ENCODE assay signal across 1 cellular context in the genomic region with DNA sequence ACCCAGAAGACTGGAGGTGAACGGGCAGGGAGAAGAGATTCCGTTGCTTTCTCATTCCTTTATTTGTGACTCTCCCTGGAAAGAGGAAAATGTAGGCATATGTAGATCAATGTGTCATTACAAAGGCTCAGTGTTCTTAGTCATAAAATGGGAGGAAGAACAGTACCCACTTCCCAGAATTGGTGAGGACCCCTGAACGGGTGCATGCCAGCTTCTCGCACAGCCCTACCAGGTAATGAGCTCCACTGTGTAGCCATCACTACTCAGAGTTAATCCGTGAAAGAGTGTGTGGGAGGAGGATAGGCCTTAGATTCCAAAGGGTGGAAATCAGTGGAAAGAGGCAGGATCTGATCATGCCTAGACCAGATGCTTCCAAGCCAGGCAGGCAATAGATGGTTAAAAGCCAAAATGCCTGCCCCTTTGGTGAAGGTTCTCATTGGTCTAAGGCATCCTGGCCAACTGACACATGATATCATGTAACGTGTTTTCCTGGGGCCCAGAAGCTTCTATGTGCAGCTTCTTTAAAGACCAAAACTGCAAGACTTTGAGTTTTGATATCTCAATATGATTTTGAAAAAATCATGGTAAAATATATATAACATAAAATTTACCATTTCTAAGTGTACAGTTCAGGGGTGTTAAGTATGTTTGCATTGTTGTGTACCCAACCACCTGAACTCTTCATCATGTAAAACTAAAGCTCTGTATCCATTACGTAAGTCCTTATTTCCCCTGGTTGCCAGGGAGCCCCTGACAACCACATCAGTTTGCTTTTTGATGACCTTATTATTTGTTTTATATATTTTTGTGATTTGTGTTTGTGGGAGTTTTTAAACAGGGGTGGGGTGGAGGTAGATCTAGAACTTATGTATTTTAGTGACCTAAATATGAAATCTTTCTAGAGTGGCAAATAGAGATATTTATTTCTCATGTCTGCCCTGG.
TF ChIP-seq lines count a peak whose summit lies in the region.

No MANE protein-coding gene starts in this region.

TF ChIP-seq in IMR-90, 13 proteins besides CTCF, POLR2A, EP300 and RAD21:
- TF ChIP-seq, protein P1, sequence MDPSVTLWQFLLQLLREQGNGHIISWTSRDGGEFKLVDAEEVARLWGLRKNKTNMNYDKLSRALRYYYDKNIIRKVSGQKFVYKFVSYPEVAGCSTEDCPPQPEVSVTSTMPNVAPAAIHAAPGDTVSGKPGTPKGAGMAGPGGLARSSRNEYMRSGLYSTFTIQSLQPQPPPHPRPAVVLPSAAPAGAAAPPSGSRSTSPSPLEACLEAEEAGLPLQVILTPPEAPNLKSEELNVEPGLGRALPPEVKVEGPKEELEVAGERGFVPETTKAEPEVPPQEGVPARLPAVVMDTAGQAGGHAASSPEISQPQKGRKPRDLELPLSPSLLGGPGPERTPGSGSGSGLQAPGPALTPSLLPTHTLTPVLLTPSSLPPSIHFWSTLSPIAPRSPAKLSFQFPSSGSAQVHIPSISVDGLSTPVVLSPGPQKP (IDR thresholded peaks at IDR 0.05; ENCODE audit: borderline replicate concordance, low read depth, low read length), result no peak
- TF ChIP-seq FOS (IDR thresholded peaks at IDR 0.05; ENCODE audit: low read depth, low read length) (no peak), RFX5 (IDR thresholded peaks at IDR 0.05; ENCODE audit: low read depth, low read length) (no peak), BHLHE40 (IDR thresholded peaks at IDR 0.05; ENCODE audit: low read depth, low read length) (no peak), SMC3 (IDR thresholded peaks at IDR 0.05; ENCODE audit: low read depth, low read length) (no peak), RCOR1 (IDR thresholded peaks at IDR 0.05; ENCODE audit: insufficient replicate concordance, low read length) (no peak), CEBPB (IDR thresholded peaks at IDR 0.05; ENCODE audit: low read depth, low read length) (no peak), MAZ (IDR thresholded peaks at IDR 0.05; ENCODE audit: borderline replicate concordance, low read depth, low read length) (no peak), MAFK (IDR thresholded peaks at IDR 0.05; ENCODE audit: low read depth, low read length) (no peak), MXI1 (IDR thresholded peaks at IDR 0.05; ENCODE audit: borderline replicate concordance, low read depth, low read length) (no peak), CHD1 (IDR thresholded peaks at IDR 0.05; ENCODE audit: low read depth, low read length) (no peak)
- TF ChIP-seq, protein P2, sequence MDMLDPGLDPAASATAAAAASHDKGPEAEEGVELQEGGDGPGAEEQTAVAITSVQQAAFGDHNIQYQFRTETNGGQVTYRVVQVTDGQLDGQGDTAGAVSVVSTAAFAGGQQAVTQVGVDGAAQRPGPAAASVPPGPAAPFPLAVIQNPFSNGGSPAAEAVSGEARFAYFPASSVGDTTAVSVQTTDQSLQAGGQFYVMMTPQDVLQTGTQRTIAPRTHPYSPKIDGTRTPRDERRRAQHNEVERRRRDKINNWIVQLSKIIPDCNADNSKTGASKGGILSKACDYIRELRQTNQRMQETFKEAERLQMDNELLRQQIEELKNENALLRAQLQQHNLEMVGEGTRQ (IDR thresholded peaks at IDR 0.05; ENCODE audit: low read depth, low read length), result no peak
